ENCODE assay signal across 20 cellular contexts in the genomic region with DNA sequence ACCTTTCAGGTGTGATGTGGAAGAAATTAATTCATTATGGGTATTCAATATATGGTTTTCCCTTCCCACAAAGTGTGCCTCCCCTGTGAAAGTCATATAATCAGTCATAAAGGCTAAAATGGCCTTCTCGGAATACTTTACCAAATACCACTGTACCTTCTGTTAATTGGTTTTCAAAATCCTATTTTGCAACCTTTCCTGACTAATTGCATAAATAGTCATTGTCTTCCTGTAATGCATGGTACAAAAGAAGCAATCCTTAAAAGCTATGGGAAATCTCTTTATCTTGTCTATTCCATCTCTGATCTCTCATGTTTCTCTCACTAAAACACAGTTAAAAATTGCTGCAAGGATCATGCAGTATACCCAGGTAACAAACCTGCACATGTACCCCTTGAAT. TPM values are rescaled to one million over a fixed set of nuclear protein-coding genes. Genes with fewer than 3 reads are reported as not detected.
DNase-seq lines count a peak whose midpoint lies in the region; ATAC-seq and TF ChIP-seq lines count a peak whose summit lies in the region.
"Had no signal": no experiment of that assay in that cellular context is flagged by ENCODE, and none has a peak within 500 bp of the region (broad histone marks: within the 10 kb centered on the region; RNA-seq: fewer than 3 reads in every experiment).

No MANE protein-coding gene starts in this region.

- H3K4me3 ChIP-seq in esophagus squamous epithelium = no peak overlapping the region
- no peak overlapping the region for H3K4me3 ChIP-seq in upper lobe of left lung
- H3K4me3 ChIP-seq: BLaER1 treated with 17β-estradiol and CSF1 and Interleukin-3, amounts not matched to agents 10 nM and 100 nM had no signal

- H3K4me3 Mint-ChIP-seq in activated naive CD8-positive, alpha-beta T cell treated with anti-CD3 and anti-CD28 coated beads for 36 hours = no peak overlapping the region
- H3K4me3 Mint-ChIP-seq: CD8-positive, alpha-beta memory T cell had no signal

- intact Hi-C loops in esophagus squamous epithelium (cut with DNase I) = no loop called here

- H3K27me3 Mint-ChIP-seq in activated naive CD8-positive, alpha-beta T cell treated with anti-CD3 and anti-CD28 coated beads for 36 hours = no peaks in the 10 kb centered on the region
- H3K27me3 Mint-ChIP-seq: CD8-positive, alpha-beta memory T cell had no signal

- no peaks in the 10 kb centered on the region for H3K27me3 ChIP-seq in esophagus squamous epithelium
- H3K27me3 ChIP-seq in upper lobe of left lung = no peaks in the 10 kb centered on the region
- H3K27me3 ChIP-seq: BLaER1 treated with 17β-estradiol and CSF1 and Interleukin-3, amounts not matched to agents 10 nM and 100 nM had no signal

- no peaks in the 10 kb centered on the region for H3K4me1 Mint-ChIP-seq in activated naive CD8-positive, alpha-beta T cell treated with anti-CD3 and anti-CD28 coated beads for 36 hours
- H3K4me1 Mint-ChIP-seq: CD8-positive, alpha-beta memory T cell had no signal

- H3K9me3 Mint-ChIP-seq in activated naive CD8-positive, alpha-beta T cell treated with anti-CD3 and anti-CD28 coated beads for 36 hours = no peaks in the 10 kb centered on the region

- DNase-seq in GF-D8 (lab: John Stamatoyannopoulos, UW) (peak; percentile 3), RWPE1 (ENCODE audit: low spot score) (peak; percentile 62), esophagus squamous epithelium (lab: John Stamatoyannopoulos, UW) (no peak), upper lobe of left lung (no peak), SIG-M5 (lab: John Stamatoyannopoulos, UW) (no peak), hypothalamus (lab: John Stamatoyannopoulos, UW) (no peak)
- DNase-seq in activated naive CD8-positive, alpha-beta T cell treated with anti-CD3 and anti-CD28 coated beads for 36 hours = no peak
- DNase-seq: CD8-positive, alpha-beta memory T cell; H7; Kasumi-1; MM.1S; NCI-H1092; NCI-H1930; NCI-H526; SK-N-SH had no signal

- no peaks in the 10 kb centered on the region for H3K36me3 Mint-ChIP-seq in activated naive CD8-positive, alpha-beta T cell treated with anti-CD3 and anti-CD28 coated beads for 36 hours
- H3K36me3 Mint-ChIP-seq: CD8-positive, alpha-beta memory T cell had no signal

- CTCF ChIA-PET in RWPE1 (lab: Yijun Ruan, JAX) = no interaction called here

- no peak for TF ChIP-seq POLR2A in esophagus squamous epithelium (IDR thresholded peaks at IDR 0.05)
- TF ChIP-seq POLR2A in upper lobe of left lung (IDR thresholded peaks at IDR 0.05) = no peak

- H3K4me1 ChIP-seq in esophagus squamous epithelium (peaks cover 6 to 44% (median 13%) of the 10 kb centered on the region in 3 donors), upper lobe of left lung (peaks cover 0 to 14% (median 4%) of the 10 kb centered on the region in 4 donors)

- POLR2A ChIA-PET in RWPE1 (lab: Yijun Ruan, JAX; ENCODE audit: low non-redundant PET) = interaction anchor here (0.7 kb wide), 1 partner anchor 45 kb away, joined by 6 read pairs; the partner anchor contains the start of gene UGCG

- WGBS in esophagus squamous epithelium, 2 donors = 50 to 65% methylated on average over 1 of the region's 1 CpG
- WGBS in upper lobe of left lung, 2 donors = 82 to 83% methylated on average over 1 of the region's 1 CpG

- TF ChIP-seq EP300 in upper lobe of left lung (IDR thresholded peaks at IDR 0.05) = no peak

- ATAC-seq in upper lobe of left lung (ENCODE audit: low FRiP score in 2 of 2) = no peak
- ATAC-seq: Panc1, Right ventricle myocardium inferior had no signal

- TF ChIP-seq CTCF in RWPE1 (conservative IDR thresholded peaks at IDR 0.05; ENCODE audit: low read depth) = no peak
- TF ChIP-seq CTCF in esophagus squamous epithelium (IDR thresholded peaks at IDR 0.05) = no peak
- no peak for TF ChIP-seq CTCF in upper lobe of left lung (IDR thresholded peaks at IDR 0.05)

- no peaks in the 10 kb centered on the region for H3K9me3 ChIP-seq in esophagus squamous epithelium
- H3K9me3 ChIP-seq in upper lobe of left lung = no peaks in the 10 kb centered on the region
- H3K9me3 ChIP-seq: SK-N-SH had no signal

- H3K27ac ChIP-seq in RWPE1 = no peak overlapping the region
- H3K27ac ChIP-seq in esophagus squamous epithelium = peak overlapping the region; percentile 22 to 76 (median 47)
- peak overlapping the region in 3 of 4 donors; percentile 30 to 41 (median 37) for H3K27ac ChIP-seq in upper lobe of left lung

- no peak overlapping the region for H3K27ac Mint-ChIP-seq in activated naive CD8-positive, alpha-beta T cell treated with anti-CD3 and anti-CD28 coated beads for 36 hours
- H3K27ac Mint-ChIP-seq: CD8-positive, alpha-beta memory T cell had no signal

- H3K36me3 ChIP-seq in esophagus squamous epithelium (no peaks in the 10 kb centered on the region), upper lobe of left lung (no peaks in the 10 kb centered on the region)

RNA-seq across cellular contexts. Expression of gene UGCG, which starts 44.3 kb away (rescaled TPM):
- 100 to 1,000 TPM in 1 of 4 donors, 10 to 100 TPM in 3; 31.4 to 131 (median 46.7) TPM for total RNA-seq in esophagus squamous epithelium
- 10 to 100 TPM; 21.4 to 79.7 (median 35.7) TPM for total RNA-seq in upper lobe of left lung
- 10 to 100 TPM; 28.9 to 29.8 TPM for total RNA-seq in activated naive CD8-positive, alpha-beta T cell treated with anti-CD3 and anti-CD28 coated beads for 36 hours

RNA-seq across cellular contexts. Expression of gene SHOC1, which starts 57.6 kb away (rescaled TPM):
- total RNA-seq in esophagus squamous epithelium (1 to 10 TPM in 1 of 4 donors, under 1 TPM in 1, not detected in 2; 0.15 to 5.8 TPM), upper lobe of left lung (1 to 10 TPM in 1 of 6 donors, under 1 TPM in 2, not detected in 3; 0.15 to 3.1 (median 0.79) TPM)
- total RNA-seq in activated naive CD8-positive, alpha-beta T cell treated with anti-CD3 and anti-CD28 coated beads for 36 hours = not detected
- total RNA-seq: A673; CD8-positive, alpha-beta memory T cell; G401; H7; Right ventricle myocardium inferior had no signal

Comparison
In these comparisons a context has a peak if more than half of its experiments do, and no peak if none do; other contexts are left out.
1. DNase-seq: peak in GF-D8 (single experiment) and RWPE1 (single experiment); none in esophagus squamous epithelium (single experiment), upper lobe of left lung (0 of 2), SIG-M5 (single experiment), hypothalamus (0 of 51) and activated naive CD8-positive, alpha-beta T cell treated with anti-CD3 and anti-CD28 coated beads for 36 hours (single experiment).